13 cellular contexts compared by ENCODE assay signal in the genomic region with DNA sequence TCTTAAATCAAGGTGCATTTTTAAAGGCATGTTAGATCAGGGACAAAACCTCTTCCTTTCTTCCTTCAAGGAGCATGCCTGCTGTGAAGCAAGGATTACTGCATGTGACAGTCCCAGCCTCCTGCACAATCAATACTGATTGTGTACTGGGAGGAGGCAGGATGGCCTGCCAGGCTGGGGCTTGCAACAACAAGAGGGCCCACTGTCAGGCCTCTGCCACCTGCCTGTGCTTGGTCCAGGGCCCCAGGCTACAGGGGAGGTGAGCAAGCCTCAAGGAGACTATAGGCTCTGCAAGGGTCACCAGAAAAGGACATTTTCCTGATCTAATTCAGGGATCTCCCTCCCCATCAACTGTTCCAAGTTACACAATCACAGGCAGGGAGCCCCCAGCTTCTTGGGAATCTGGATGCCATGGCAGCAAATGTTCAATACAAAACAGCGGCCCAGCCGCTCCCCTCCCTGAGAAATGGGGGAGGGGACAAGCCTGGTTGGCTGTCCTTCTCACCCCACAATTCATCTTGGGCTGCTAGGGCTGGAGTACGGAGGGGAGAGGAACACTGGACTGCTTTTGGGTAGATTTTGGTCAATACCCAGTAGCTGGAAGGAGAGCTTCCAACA.
A peak's percentile ranks its signal among the peaks of the same experiment; 100 is the strongest.
DNase-seq lines count a peak whose midpoint lies in the region; ATAC-seq and TF ChIP-seq lines count a peak whose summit lies in the region.
"Had no signal": no experiment of that assay in that cellular context is flagged by ENCODE, and none has a peak within 500 bp of the region (broad histone marks: within the 10 kb centered on the region; RNA-seq: fewer than 3 reads in every experiment).

No MANE protein-coding gene starts in this region.

- no peak overlapping the region for H3K4me2 ChIP-seq in mesendoderm (ENCODE audit: low read length)

- no peak overlapping the region for H2AK5ac ChIP-seq in mesendoderm (ENCODE audit: low read length)

- peak; percentile 29 to 70 for DNase-seq in NCI-H524 (lab: John Stamatoyannopoulos, UW)
- DNase-seq in mesendoderm, result peak; percentile 79
- no peak for DNase-seq in stimulated activated naive B cell treated with anti-CD40 and anti-IgM and Interleukin-4, amounts not matched to agents 10 μg/mL and 1 μg/mL and 100 μg/mL, for 72 hours
- no peak for DNase-seq in NCI-H2171 (lab: John Stamatoyannopoulos, UW)
- DNase-seq in Caco-2, result no peak
- DNase-seq: activated CD4-positive, alpha-beta T cell treated with anti-CD3 and anti-CD28 coated beads, Interleukin-2, amount 10 ng/mL, durations not matched to agents 24 days and 14 days; Calu3; NCI-H2029 treated with DMSO at 0.1 percent for 48 hours; testis had no signal

- CTCF ChIA-PET in Caco-2 (lab: Charles Lee), result no interaction called here

- BruUV-seq in Caco-2 (replicated peaks; lab: Mats Ljungman, UMichigan), result no TSS peak

- H3K27me3 ChIP-seq in mesendoderm (ENCODE audit: insufficient read depth, low read length, poor library complexity) (no peaks in the 10 kb centered on the region), Caco-2 (replicated peaks; ENCODE audit: control insufficient read depth, insufficient read depth, low read length) (no peaks in the 10 kb centered on the region)
- H3K27me3 ChIP-seq: testis had no signal

- H3K27ac ChIP-seq in cingulate gyrus (ENCODE audit: low read depth, low read length) (peak overlapping the region; percentile 79), mesendoderm (ENCODE audit: low read depth, low read length) (no peak overlapping the region)
- H3K27ac ChIP-seq: epithelial cell of prostate had no signal

- no peak overlapping the region for H4K5ac ChIP-seq in mesendoderm (ENCODE audit: low read length)

- peaks cover 49% of the 10 kb centered on the region for H3K4me1 ChIP-seq in mesendoderm (ENCODE audit: control insufficient read depth, low read depth, low read length)
- 0 out of 2 replicates have a peak, but pooled peaks cover 3% of the 10 kb centered on the region for H3K4me1 ChIP-seq in Caco-2

- POLR2A ChIA-PET in Caco-2 (lab: Charles Lee), result no interaction called here

- peaks cover 58% of the 10 kb centered on the region for H3K79me1 ChIP-seq in mesendoderm (ENCODE audit: low read length)

- intact Hi-C loops in Caco-2 (cut with micrococcal nuclease; ENCODE audit: unreplicated experiment), result no loop called here

- TF ChIP-seq CTCF in Caco-2 (IDR thresholded peaks at IDR 0.05; ENCODE audit: insufficient read depth in 1 of 2, low read depth in 1 of 2, low read length in 1 of 2, severe bottlenecking in 1 of 2, unreplicated experiment in 1 of 2), result no peak

- H3K36me3 Mint-ChIP-seq in stimulated activated naive B cell treated with anti-CD40 and anti-IgM and Interleukin-4, amounts not matched to agents 10 μg/mL and 1 μg/mL and 100 μg/mL, for 72 hours, result no peaks in the 10 kb centered on the region
- no peaks in the 10 kb centered on the region for H3K36me3 Mint-ChIP-seq in Caco-2 (ENCODE audit: insufficient read depth, unreplicated experiment)
- H3K36me3 Mint-ChIP-seq: memory B cell had no signal

- no peak overlapping the region for H2BK15ac ChIP-seq in mesendoderm (replicated peaks; ENCODE audit: low read depth)

- H3K4me3 Mint-ChIP-seq in stimulated activated naive B cell treated with anti-CD40 and anti-IgM and Interleukin-4, amounts not matched to agents 10 μg/mL and 1 μg/mL and 100 μg/mL, for 72 hours, result no peak overlapping the region
- no peak overlapping the region for H3K4me3 Mint-ChIP-seq in Caco-2 (ENCODE audit: unreplicated experiment)
- H3K4me3 Mint-ChIP-seq: activated CD4-positive, alpha-beta T cell treated with anti-CD3 and anti-CD28 coated beads, Interleukin-2, amount 10 ng/mL, durations not matched to agents 24 days and 14 days; memory B cell had no signal

- H3K18ac ChIP-seq in mesendoderm (ENCODE audit: low read length), result no peak overlapping the region

- no peak overlapping the region for H3K56ac ChIP-seq in mesendoderm (ENCODE audit: low read length)

- H3K9me3 Mint-ChIP-seq in stimulated activated naive B cell treated with anti-CD40 and anti-IgM and Interleukin-4, amounts not matched to agents 10 μg/mL and 1 μg/mL and 100 μg/mL, for 72 hours, result no peaks in the 10 kb centered on the region
- H3K9me3 Mint-ChIP-seq in Caco-2 (ENCODE audit: unreplicated experiment), result no peaks in the 10 kb centered on the region
- H3K9me3 Mint-ChIP-seq: activated CD4-positive, alpha-beta T cell treated with anti-CD3 and anti-CD28 coated beads, Interleukin-2, amount 10 ng/mL, durations not matched to agents 24 days and 14 days; memory B cell had no signal

- H3K27ac Mint-ChIP-seq in stimulated activated naive B cell treated with anti-CD40 and anti-IgM and Interleukin-4, amounts not matched to agents 10 μg/mL and 1 μg/mL and 100 μg/mL, for 72 hours, result peak overlapping the region; percentile 42
- H3K27ac Mint-ChIP-seq in Caco-2 (ENCODE audit: unreplicated experiment), result no peak overlapping the region
- H3K27ac Mint-ChIP-seq: memory B cell had no signal

- H3K4ac ChIP-seq in mesendoderm (ENCODE audit: low read depth, low read length), result no peak overlapping the region

- H2BK120ac ChIP-seq in mesendoderm (ENCODE audit: low read depth, low read length), result no peak overlapping the region

- no peak overlapping the region for H3K9ac ChIP-seq in mesendoderm (ENCODE audit: low read length)

- peaks cover 91% of the 10 kb centered on the region for H3K79me2 ChIP-seq in mesendoderm (ENCODE audit: control insufficient read depth, insufficient read depth, low read length)

- no peaks in the 10 kb centered on the region for H3K27me3 Mint-ChIP-seq in stimulated activated naive B cell treated with anti-CD40 and anti-IgM and Interleukin-4, amounts not matched to agents 10 μg/mL and 1 μg/mL and 100 μg/mL, for 72 hours
- no peaks in the 10 kb centered on the region for H3K27me3 Mint-ChIP-seq in Caco-2 (ENCODE audit: insufficient read depth, unreplicated experiment)
- H3K27me3 Mint-ChIP-seq: activated CD4-positive, alpha-beta T cell treated with anti-CD3 and anti-CD28 coated beads, Interleukin-2, amount 10 ng/mL, durations not matched to agents 24 days and 14 days; memory B cell had no signal

- ATAC-seq in stimulated activated naive B cell treated with anti-CD40 and anti-IgM and Interleukin-4, amounts not matched to agents 10 μg/mL and 1 μg/mL and 100 μg/mL, for 72 hours (replicated peaks), result no peak
- ATAC-seq in HG02938 (IDR thresholded peaks at IDR 0.05; ENCODE audit: unreplicated experiment), result no peak

- H2BK5ac ChIP-seq in mesendoderm (ENCODE audit: low read length), result no peak overlapping the region

- H3K4me1 Mint-ChIP-seq in stimulated activated naive B cell treated with anti-CD40 and anti-IgM and Interleukin-4, amounts not matched to agents 10 μg/mL and 1 μg/mL and 100 μg/mL, for 72 hours, result peaks cover 14 to 16% of the 10 kb centered on the region in 2 donors
- peaks cover 18% of the 10 kb centered on the region for H3K4me1 Mint-ChIP-seq in Caco-2 (ENCODE audit: low read depth, unreplicated experiment)

- H3K23ac ChIP-seq in mesendoderm (ENCODE audit: low read length), result no peak overlapping the region

- no peak overlapping the region for H3K4me3 ChIP-seq in mesendoderm (ENCODE audit: low read length)
- no peak overlapping the region for H3K4me3 ChIP-seq in Caco-2 (ENCODE audit: low read depth, low read length)
- H3K4me3 ChIP-seq: testis had no signal

- H3K36me3 ChIP-seq in mesendoderm (ENCODE audit: control insufficient read depth, insufficient read depth, low read length) (no peaks in the 10 kb centered on the region), Caco-2 (ENCODE audit: control insufficient read depth, insufficient read depth, low read length) (no peaks in the 10 kb centered on the region)

- H3K9me3 ChIP-seq in Caco-2, result no peaks in the 10 kb centered on the region
- H3K9me3 ChIP-seq: testis had no signal

- H4K8ac ChIP-seq in mesendoderm (ENCODE audit: low read depth, low read length), result no peak overlapping the region

- no CpG with 5 or more reads among the region's 3 CpGs for WGBS in mesendoderm (ENCODE audit: extremely low coverage, insufficient coverage, low lambda C conversion rate)

Comparison
In these comparisons a context has a peak if more than half of its experiments do, and no peak if none do; other contexts are left out.
1. DNase-seq: peak in NCI-H524 (2 of 2) and mesendoderm (single experiment); none in stimulated activated naive B cell treated with anti-CD40 and anti-IgM and Interleukin-4, amounts not matched to agents 10 μg/mL and 1 μg/mL and 100 μg/mL, for 72 hours (single experiment), NCI-H2171 (single experiment) and Caco-2 (0 of 2).